ENCODE assay signal across 9 cellular contexts in genomic region chr6:139996253-139996834, GRCh38.
DNase-seq lines count a peak whose midpoint lies in the region; ATAC-seq lines count a peak whose summit lies in the region.
"Had no signal": no experiment of that assay in that cellular context is flagged by ENCODE, and none has a peak within 500 bp of the region (broad histone marks: within the 10 kb centered on the region; RNA-seq: fewer than 3 reads in every experiment).

No MANE protein-coding gene starts in this region.

- no peaks in the 10 kb centered on the region for H3K36me3 Mint-ChIP-seq in activated CD4-positive, alpha-beta T cell treated with anti-CD3 and anti-CD28 coated beads, Interleukin-2, amount 10 ng/mL, durations not matched to agents 7 days and 5 days (ENCODE audit: low read depth)

- peak; percentile 3 for DNase-seq in NCI-H1694 treated with DMSO at 0.1 percent for 48 hours (lab: John Stamatoyannopoulos, UW)
- no peak for DNase-seq in NCI-H1694 (lab: John Stamatoyannopoulos, UW)
- DNase-seq in NCI-H146 treated with DMSO at 0.1 percent for 48 hours (lab: John Stamatoyannopoulos, UW; ENCODE audit: unreplicated experiment) = peak; percentile 78
- DNase-seq in kidney tubule cell (ENCODE audit: low spot score) = peak; percentile 79
- DNase-seq in NCI-H345 (lab: John Stamatoyannopoulos, UW) = no peak
- DNase-seq in activated CD4-positive, alpha-beta T cell treated with anti-CD3 and anti-CD28 coated beads, Interleukin-2, amount 10 ng/mL, durations not matched to agents 7 days and 5 days = no peak
- DNase-seq in activated effector memory CD4-positive, alpha-beta T cell treated with Interleukin-2 at 50 U/mL for 16 hours = no peak

- POLR2A ChIA-PET in activated CD4-positive, alpha-beta T cell treated with anti-CD3 and anti-CD28 coated beads, Interleukin-2, amount 10 ng/mL, durations not matched to agents 7 days and 5 days (lab: Charles Lee) = no interaction called here

- H3K27ac Mint-ChIP-seq in activated CD4-positive, alpha-beta T cell treated with anti-CD3 and anti-CD28 coated beads, Interleukin-2, amount 10 ng/mL, durations not matched to agents 7 days and 5 days = no peak overlapping the region
- H3K27ac Mint-ChIP-seq: T-helper 1 cell treated with Interleukin-12 subunit alpha and Interleukin-12 subunit beta and Interleukin-4 antibody, amounts not matched to agents 30 μg/mL and 1 μg/mL, for 36 hours had no signal

- CTCF ChIA-PET in activated CD4-positive, alpha-beta T cell treated with anti-CD3 and anti-CD28 coated beads, Interleukin-2, amount 10 ng/mL, durations not matched to agents 7 days and 5 days (lab: Charles Lee) = no interaction called here

- peak; percentile 90 for ATAC-seq in HG02571 (IDR thresholded peaks at IDR 0.05; ENCODE audit: unreplicated experiment)

- H3K4me1 Mint-ChIP-seq in activated CD4-positive, alpha-beta T cell treated with anti-CD3 and anti-CD28 coated beads, Interleukin-2, amount 10 ng/mL, durations not matched to agents 7 days and 5 days = no peaks in the 10 kb centered on the region

- H3K27me3 Mint-ChIP-seq in activated CD4-positive, alpha-beta T cell treated with anti-CD3 and anti-CD28 coated beads, Interleukin-2, amount 10 ng/mL, durations not matched to agents 7 days and 5 days = no peaks in the 10 kb centered on the region

- no peak overlapping the region for H3K4me3 Mint-ChIP-seq in activated CD4-positive, alpha-beta T cell treated with anti-CD3 and anti-CD28 coated beads, Interleukin-2, amount 10 ng/mL, durations not matched to agents 7 days and 5 days
- H3K4me3 Mint-ChIP-seq: T-helper 1 cell treated with Interleukin-12 subunit alpha and Interleukin-12 subunit beta and Interleukin-4 antibody, amounts not matched to agents 30 μg/mL and 1 μg/mL, for 36 hours had no signal

- no peaks in the 10 kb centered on the region for H3K9me3 Mint-ChIP-seq in activated CD4-positive, alpha-beta T cell treated with anti-CD3 and anti-CD28 coated beads, Interleukin-2, amount 10 ng/mL, durations not matched to agents 7 days and 5 days
- H3K9me3 Mint-ChIP-seq: T-helper 1 cell treated with Interleukin-12 subunit alpha and Interleukin-12 subunit beta and Interleukin-4 antibody, amounts not matched to agents 30 μg/mL and 1 μg/mL, for 36 hours had no signal

Comparison
In these comparisons a context has a peak if more than half of its experiments do, and no peak if none do; other contexts are left out.
1. DNase-seq: peak in NCI-H1694 treated with DMSO at 0.1 percent for 48 hours (single experiment), NCI-H146 treated with DMSO at 0.1 percent for 48 hours (single experiment) and kidney tubule cell (single experiment); none in NCI-H1694 (single experiment), NCI-H345 (single experiment), activated CD4-positive, alpha-beta T cell treated with anti-CD3 and anti-CD28 coated beads, Interleukin-2, amount 10 ng/mL, durations not matched to agents 7 days and 5 days (single experiment) and activated effector memory CD4-positive, alpha-beta T cell treated with Interleukin-2 at 50 U/mL for 16 hours (single experiment).